ENCODE assay signal across 23 cellular contexts in genomic region chr20:34445177-34446065, GRCh38.
DNase-seq lines count a peak whose midpoint lies in the region; ATAC-seq and TF ChIP-seq lines count a peak whose summit lies in the region.
"Had no signal": no experiment of that assay in that cellular context is flagged by ENCODE, and none has a peak within 500 bp of the region (broad histone marks: within the 10 kb centered on the region; RNA-seq: fewer than 3 reads in every experiment).

No MANE protein-coding gene starts in this region.

- H3K4me3 ChIP-seq in cardiac muscle cell (no peak overlapping the region), right cardiac atrium (ENCODE audit: low read length) (no peak overlapping the region)
- H3K4me3 ChIP-seq: gastroesophageal sphincter, suprapubic skin, uterus had no signal

- H3K9me3 ChIP-seq in cardiac muscle cell (ENCODE audit: low read depth): no peaks in the 10 kb centered on the region
- no peaks in the 10 kb centered on the region for H3K9me3 ChIP-seq in right cardiac atrium (ENCODE audit: control insufficient read depth, low read length)
- H3K9me3 ChIP-seq: gastroesophageal sphincter, suprapubic skin, uterus had no signal

- H3K4me1 Mint-ChIP-seq in memory B cell: peaks cover 7% of the 10 kb centered on the region

- no peak for TF ChIP-seq CTCF in cardiac muscle cell (IDR thresholded peaks at IDR 0.05; ENCODE audit: low read depth, low read length)

- H3K27me3 Mint-ChIP-seq in memory B cell: no peaks in the 10 kb centered on the region
- H3K27me3 Mint-ChIP-seq: activated B cell treated with CpG ODN at 0.5 μM for 24 hours; activated CD8-positive, alpha-beta T cell treated with anti-CD3 and anti-CD28 coated beads for 36 hours; naive thymus-derived CD4-positive, alpha-beta T cell had no signal

- peak overlapping the region; percentile 28 for H3K27ac Mint-ChIP-seq in memory B cell

- no peak overlapping the region for H3K4me3 Mint-ChIP-seq in memory B cell
- H3K4me3 Mint-ChIP-seq: activated B cell treated with CpG ODN at 0.5 μM for 24 hours; activated CD8-positive, alpha-beta T cell treated with anti-CD3 and anti-CD28 coated beads for 36 hours; naive thymus-derived CD4-positive, alpha-beta T cell had no signal

- H3K36me3 Mint-ChIP-seq in memory B cell: peaks cover 32% of the 10 kb centered on the region

- peaks cover 80% of the 10 kb centered on the region for H3K36me3 ChIP-seq in cardiac muscle cell

- H3K27me3 ChIP-seq in cardiac muscle cell (no peaks in the 10 kb centered on the region), right cardiac atrium (ENCODE audit: control insufficient read depth, insufficient read depth) (no peaks in the 10 kb centered on the region)
- H3K27me3 ChIP-seq: gastroesophageal sphincter, suprapubic skin, uterus had no signal

- in situ Hi-C loops in KBM-7 (cut with MboI; ENCODE audit: low pct_unique_long_range_greater_than_20kb, low sequenced_read_pairs): no loop called here

- no peaks in the 10 kb centered on the region for H3K9me3 Mint-ChIP-seq in memory B cell
- H3K9me3 Mint-ChIP-seq: activated B cell treated with CpG ODN at 0.5 μM for 24 hours; activated CD8-positive, alpha-beta T cell treated with anti-CD3 and anti-CD28 coated beads for 36 hours; naive thymus-derived CD4-positive, alpha-beta T cell had no signal

- DNase-seq in cardiac muscle cell (ENCODE audit: low read depth in 1 of 2, low spot score in 1 of 2) (no peak), right cardiac atrium (no peak), memory B cell (ENCODE audit: low spot score in 2 of 2) (no peak), superior temporal gyrus (ENCODE audit: extremely low spot score) (peak; percentile 68), KBM-7 (no peak), NCI-H2171 (lab: John Stamatoyannopoulos, UW) (no peak), DMS53 (lab: John Stamatoyannopoulos, UW) (no peak)
- DNase-seq: activated B cell treated with CpG ODN at 0.5 μM for 24 hours; activated CD8-positive, alpha-beta T cell treated with anti-CD3 and anti-CD28 coated beads for 36 hours; activated naive CD4-positive, alpha-beta T cell treated with Interleukin-2 at 50 U/mL for 16 hours; aorta; central memory CD4-positive, alpha-beta T cell; effector CD4-positive, alpha-beta T cell; GOT3; kidney glomerular epithelial cell; mesenchymal stem cell; naive thymus-derived CD4-positive, alpha-beta T cell; NCI-H146; NCI-H526 treated with DMSO at 0.1 percent for 48 hours; uterus had no signal

- intact Hi-C loops in right cardiac atrium (cut with DNase I): no loop called here

- no peak for ATAC-seq in right cardiac atrium
- ATAC-seq in memory B cell (ENCODE audit: low read depth): no peak
- ATAC-seq: activated CD8-positive, alpha-beta T cell treated with anti-CD3 and anti-CD28 coated beads for 36 hours; gastroesophageal sphincter; naive thymus-derived CD4-positive, alpha-beta T cell had no signal

- H3K27ac ChIP-seq in cardiac muscle cell (peak overlapping the region; percentile 49), right cardiac atrium (ENCODE audit: low read length) (no peak overlapping the region), cingulate gyrus (ENCODE audit: low read depth, low read length) (peak overlapping the region; percentile 42)
- H3K27ac ChIP-seq: gastroesophageal sphincter, suprapubic skin had no signal

- WGBS in right cardiac atrium: 81% methylated on average over 7 of the region's 7 CpGs

- H3K4me1 ChIP-seq in cardiac muscle cell (ENCODE audit: low read depth) (peaks cover 7% of the 10 kb centered on the region), right cardiac atrium (ENCODE audit: control insufficient read depth, insufficient read depth, low read length) (no peaks in the 10 kb centered on the region)
- H3K4me1 ChIP-seq: gastroesophageal sphincter, suprapubic skin, uterus had no signal
